In genomic region chr4:7103599-7104365, GRCh38 we compare ENCODE assay signal across 8 cellular contexts. TPM values are rescaled to one million over a fixed set of nuclear protein-coding genes. Genes with fewer than 3 reads are reported as not detected.
DNase-seq lines count a peak whose midpoint lies in the region; ATAC-seq and TF ChIP-seq lines count a peak whose summit lies in the region.

No MANE protein-coding gene starts in this region.

- in situ Hi-C loops in G401 (cut with HindIII; ENCODE audit: low sequenced_read_pairs): no loop called here

- intact Hi-C loops in dorsolateral prefrontal cortex (cut with DNase I): loop anchor here (5.0 to 10.0 kb wide), 3 partner anchors 191 to 541 kb away; no protein-coding TSS in a partner anchor

- H3K4me3 ChIP-seq in dorsolateral prefrontal cortex: peak overlapping the region; percentile 34 to 84 (median 68)

- no peaks in the 10 kb centered on the region for H3K27me3 ChIP-seq in dorsolateral prefrontal cortex

- no peak for TF ChIP-seq CTCF in dorsolateral prefrontal cortex (IDR thresholded peaks at IDR 0.05 in 54 of 56, conservative IDR thresholded peaks at IDR 0.05 in 2 of 56; ENCODE audit: low read depth in 1 of 56, partially characterized antibody in 56 of 56)

- DNase-seq in DMS53 treated with DMSO at 0.1 percent for 48 hours (lab: John Stamatoyannopoulos, UW; ENCODE audit: unreplicated experiment) (peak; percentile 84), NCI-H69 (lab: John Stamatoyannopoulos, UW) (peak; percentile 52), dorsolateral prefrontal cortex (peak; percentile 28 to 76 (median 62)), mucosa of gallbladder (ENCODE audit: low spot score) (peak; percentile 87), ureter (ENCODE audit: low spot score) (peak; percentile 76), G401 (ENCODE audit: low spot score) (no peak), activated gamma-delta T cell treated with Interleukin-2 at 50 U/mL for 16 hours (no peak)

- H3K27ac ChIP-seq in dorsolateral prefrontal cortex: peak overlapping the region; percentile 62 to 98 (median 93)

- no peak for ATAC-seq in GM18867 (IDR thresholded peaks at IDR 0.05; ENCODE audit: unreplicated experiment)

RNA-seq across cellular contexts. Expression of gene GRPEL1, which starts 35.9 kb away (rescaled TPM):
- total RNA-seq in dorsolateral prefrontal cortex: 10 to 100 TPM; 19.1 to 48.6 (median 35.8) TPM
- 27.5 TPM for total RNA-seq in mucosa of gallbladder
- 35.1 TPM for total RNA-seq in ureter
- 32.2 and 33.8 TPM in 2 replicates for total RNA-seq in G401 (2014; rRNA removed; shearing (Covaris generic))

Comparison
In these comparisons a context has a peak if more than half of its experiments do, and no peak if none do; other contexts are left out.
1. DNase-seq: peak in DMS53 treated with DMSO at 0.1 percent for 48 hours (single experiment), NCI-H69 (single experiment), dorsolateral prefrontal cortex (10 of 10), mucosa of gallbladder (single experiment) and ureter (single experiment); none in G401 (single experiment) and activated gamma-delta T cell treated with Interleukin-2 at 50 U/mL for 16 hours (single experiment).